ENCODE assay signal across 17 cellular contexts in the genomic region with DNA sequence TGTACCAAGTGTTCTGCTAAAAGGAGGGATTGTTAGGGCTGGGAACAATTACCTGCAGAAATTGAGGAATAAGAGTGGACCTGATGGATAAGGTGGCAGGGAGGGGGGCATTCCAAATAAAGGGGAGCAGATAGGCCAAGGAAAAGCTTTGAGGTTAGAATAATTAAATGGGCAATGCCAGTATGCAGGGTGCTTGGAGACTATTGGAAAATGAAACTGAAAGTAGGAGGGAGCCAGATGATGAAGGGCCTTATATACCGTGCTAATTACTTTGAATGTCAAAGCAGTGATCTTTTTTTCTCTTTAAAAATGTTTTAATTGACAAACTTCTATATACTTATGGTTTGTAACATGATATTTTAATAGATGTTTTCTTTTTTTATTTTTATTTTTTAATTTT. TPM values are rescaled to one million over a fixed set of nuclear protein-coding genes. Genes with fewer than 3 reads are reported as not detected.
DNase-seq lines count a peak whose midpoint lies in the region; ATAC-seq and TF ChIP-seq lines count a peak whose summit lies in the region.
"Had no signal": no experiment of that assay in that cellular context is flagged by ENCODE, and none has a peak within 500 bp of the region (broad histone marks: within the 10 kb centered on the region; RNA-seq: fewer than 3 reads in every experiment).

No MANE protein-coding gene starts in this region.

- H3K27me3 ChIP-seq in upper lobe of right lung = no peaks in the 10 kb centered on the region
- H3K27me3 ChIP-seq: ovary, right lobe of liver, stomach, upper lobe of left lung had no signal

- peaks cover 4% of the 10 kb centered on the region for H3K36me3 Mint-ChIP-seq in activated naive CD8-positive, alpha-beta T cell
- H3K36me3 Mint-ChIP-seq in activated naive CD8-positive, alpha-beta T cell treated with anti-CD3 and anti-CD28 coated beads for 36 hours = no peaks in the 10 kb centered on the region

- H3K9me3 Mint-ChIP-seq in activated naive CD8-positive, alpha-beta T cell (ENCODE audit: low read depth) = no peaks in the 10 kb centered on the region
- no peaks in the 10 kb centered on the region for H3K9me3 Mint-ChIP-seq in activated naive CD8-positive, alpha-beta T cell treated with anti-CD3 and anti-CD28 coated beads for 36 hours

- peak overlapping the region; percentile 61 for H3K4me3 Mint-ChIP-seq in activated naive CD8-positive, alpha-beta T cell
- H3K4me3 Mint-ChIP-seq in activated naive CD8-positive, alpha-beta T cell treated with anti-CD3 and anti-CD28 coated beads for 36 hours = no peak overlapping the region

- H3K36me3 ChIP-seq in upper lobe of right lung = no peaks in the 10 kb centered on the region
- H3K36me3 ChIP-seq: ovary, right lobe of liver, stomach, upper lobe of left lung had no signal

- intact Hi-C loops in upper lobe of right lung (cut with DNase I) = no loop called here
- intact Hi-C loops in head of caudate nucleus (cut with DNase I) = no loop called here

- H3K27me3 Mint-ChIP-seq in activated naive CD8-positive, alpha-beta T cell = no peaks in the 10 kb centered on the region
- H3K27me3 Mint-ChIP-seq in activated naive CD8-positive, alpha-beta T cell treated with anti-CD3 and anti-CD28 coated beads for 36 hours = no peaks in the 10 kb centered on the region

- H3K4me3 ChIP-seq in fibroblast of villous mesenchyme (ENCODE audit: low read depth, low read length) (peak overlapping the region; percentile 13), upper lobe of right lung (peak overlapping the region; percentile 14)
- H3K4me3 ChIP-seq: ovary, right lobe of liver, stomach had no signal

- H3K4me1 Mint-ChIP-seq in activated naive CD8-positive, alpha-beta T cell (ENCODE audit: low read depth) = peaks cover 10% of the 10 kb centered on the region
- peaks cover 3% of the 10 kb centered on the region for H3K4me1 Mint-ChIP-seq in activated naive CD8-positive, alpha-beta T cell treated with anti-CD3 and anti-CD28 coated beads for 36 hours

- H3K27ac Mint-ChIP-seq in activated naive CD8-positive, alpha-beta T cell = no peak overlapping the region
- no peak overlapping the region for H3K27ac Mint-ChIP-seq in activated naive CD8-positive, alpha-beta T cell treated with anti-CD3 and anti-CD28 coated beads for 36 hours

- ATAC-seq in upper lobe of right lung (no peak), HG03045 (IDR thresholded peaks at IDR 0.05; ENCODE audit: unreplicated experiment) (no peak)
- ATAC-seq: Right ventricle myocardium inferior had no signal

- H3K4me1 ChIP-seq in upper lobe of right lung = no peaks in the 10 kb centered on the region
- H3K4me1 ChIP-seq: right lobe of liver, stomach had no signal

- DNase-seq in activated naive CD8-positive, alpha-beta T cell treated with anti-CD3 and anti-CD28 coated beads for 36 hours = no peak
- DNase-seq in SW480 (ENCODE audit: low spot score) (peak; percentile 9), fibroblast of villous mesenchyme (ENCODE audit: low read depth) (peak; percentile 10), upper lobe of right lung (no peak), HK-2 (ENCODE audit: unreplicated experiment) (no peak), head of caudate nucleus (no peak)
- DNase-seq: erythroblast, MV-4-11, NCI-H2081 treated with DMSO at 0.1 percent for 48 hours, NCI-H510A treated with DMSO at 0.1 percent for 48 hours, ovary, right lobe of liver, stomach, upper lobe of left lung had no signal

- no peak overlapping the region for H3K27ac ChIP-seq in upper lobe of right lung
- H3K27ac ChIP-seq: ovary, right lobe of liver, stomach, upper lobe of left lung had no signal

- no peaks in the 10 kb centered on the region for H3K9me3 ChIP-seq in upper lobe of right lung
- H3K9me3 ChIP-seq: ovary, right lobe of liver, stomach, upper lobe of left lung had no signal

- TF ChIP-seq CTCF in fibroblast of villous mesenchyme (IDR thresholded peaks at IDR 0.05; ENCODE audit: insufficient read depth, low read depth, low read length) (no peak), upper lobe of right lung (IDR thresholded peaks at IDR 0.05) (no peak)

RNA-seq across cellular contexts. Expression of gene MMADHC, which starts 42.9 kb away (rescaled TPM):
- 100 to 1,000 TPM; 151 to 153 TPM for total RNA-seq in activated naive CD8-positive, alpha-beta T cell treated with anti-CD3 and anti-CD28 coated beads for 36 hours
- total RNA-seq in fibroblast of villous mesenchyme (173 and 265 TPM in 2 replicates), upper lobe of right lung (70.9 TPM)

Comparison
In these comparisons a context has a peak if more than half of its experiments do, and no peak if none do; other contexts are left out.
1. DNase-seq: peak in SW480 (single experiment) and fibroblast of villous mesenchyme (single experiment); none in activated naive CD8-positive, alpha-beta T cell treated with anti-CD3 and anti-CD28 coated beads for 36 hours (single experiment), upper lobe of right lung (single experiment), HK-2 (single experiment) and head of caudate nucleus (0 of 42).